8 cellular contexts compared by ENCODE assay signal in the genomic region with DNA sequence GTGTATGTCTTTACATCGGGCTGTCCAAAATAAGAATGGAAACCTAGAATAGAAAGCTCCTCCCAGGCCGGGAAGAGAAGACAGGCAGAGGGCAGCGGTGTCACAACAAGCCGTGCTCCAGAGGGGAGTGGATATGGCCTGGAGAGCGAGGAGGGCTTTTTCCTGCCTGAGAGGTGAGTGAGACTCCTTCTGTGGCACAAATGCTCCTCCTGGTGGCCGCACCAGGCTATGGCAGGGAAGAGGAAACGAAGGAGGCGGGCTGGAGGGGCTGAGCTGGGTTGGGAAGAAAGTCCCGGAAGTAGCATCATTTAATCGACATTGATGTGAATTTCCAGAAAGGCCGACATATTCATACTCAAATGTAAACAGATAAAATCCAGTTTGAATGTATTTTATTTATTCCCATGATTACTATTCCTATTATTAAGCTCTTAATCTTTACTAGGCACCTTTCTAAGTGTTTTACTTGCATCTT. TPM values are rescaled to one million over a fixed set of nuclear protein-coding genes. Genes with fewer than 3 reads are reported as not detected.
DNase-seq lines count a peak whose midpoint lies in the region; ATAC-seq and TF ChIP-seq lines count a peak whose summit lies in the region.

No MANE protein-coding gene starts in this region.

- peaks cover 28% of the 10 kb centered on the region for H3K4me1 Mint-ChIP-seq in activated naive CD8-positive, alpha-beta T cell treated with anti-CD3 and anti-CD28 coated beads, Interleukin-2, amount 50 U/mL, for 24 hours

- peak; percentile 93 for TF ChIP-seq CTCF in GM12874 (IDR thresholded peaks at IDR 0.05; ENCODE audit: insufficient read depth, low read depth, low read length)

- H3K36me3 Mint-ChIP-seq in activated naive CD8-positive, alpha-beta T cell treated with anti-CD3 and anti-CD28 coated beads, Interleukin-2, amount 50 U/mL, for 24 hours (ENCODE audit: low read depth) = no peaks in the 10 kb centered on the region

- peak overlapping the region; percentile 28 for H3K4me3 Mint-ChIP-seq in activated naive CD8-positive, alpha-beta T cell treated with anti-CD3 and anti-CD28 coated beads, Interleukin-2, amount 50 U/mL, for 24 hours

- no peak overlapping the region for H3K27ac Mint-ChIP-seq in activated naive CD8-positive, alpha-beta T cell treated with anti-CD3 and anti-CD28 coated beads, Interleukin-2, amount 50 U/mL, for 24 hours

- no peaks in the 10 kb centered on the region for H3K9me3 Mint-ChIP-seq in activated naive CD8-positive, alpha-beta T cell treated with anti-CD3 and anti-CD28 coated beads, Interleukin-2, amount 50 U/mL, for 24 hours

- peak; percentile 98 for DNase-seq in NCI-H1694 (lab: John Stamatoyannopoulos, UW)
- peak; percentile 51 to 74 (median 63) for DNase-seq in T-helper 1 cell
- peak; percentile 86 for DNase-seq in activated naive CD8-positive, alpha-beta T cell treated with anti-CD3 and anti-CD28 coated beads, Interleukin-2, amount 50 U/mL, for 24 hours
- peak; percentile 79 for DNase-seq in left cardiac atrium
- DNase-seq in retina = peak; percentile 92

- intact Hi-C loops in left cardiac atrium (cut with DNase I) = loop anchor here (1.0 to 2.0 kb wide), 2 partner anchors 61 kb away; no protein-coding TSS in a partner anchor

- H3K27me3 Mint-ChIP-seq in activated naive CD8-positive, alpha-beta T cell treated with anti-CD3 and anti-CD28 coated beads, Interleukin-2, amount 50 U/mL, for 24 hours = peaks cover 57% of the 10 kb centered on the region

- ATAC-seq in activated naive CD8-positive, alpha-beta T cell treated with anti-CD3 and anti-CD28 coated beads, Interleukin-2, amount 50 U/mL, for 24 hours = peak; percentile 79
- peak; percentile 93 for ATAC-seq in left cardiac atrium
- ATAC-seq in GM21529 (IDR thresholded peaks at IDR 0.05; ENCODE audit: unreplicated experiment) = no peak
- no peak for ATAC-seq in GM19463 (IDR thresholded peaks at IDR 0.05; ENCODE audit: unreplicated experiment)

RNA-seq across cellular contexts. Expression of a gene that starts 54.7 kb away (rescaled TPM):
- total RNA-seq in left cardiac atrium = 10 to 100 TPM; 69.0 to 81.7 TPM

Comparison
In these comparisons a context has a peak if more than half of its experiments do, and no peak if none do; other contexts are left out.
1. ATAC-seq: peak in activated naive CD8-positive, alpha-beta T cell treated with anti-CD3 and anti-CD28 coated beads, Interleukin-2, amount 50 U/mL, for 24 hours (single experiment) and left cardiac atrium (2 of 2); none in GM21529 (single experiment) and GM19463 (single experiment).
2. Peak in every context shown above with its lines, with median percentiles within 50 percentile points of each other: DNase-seq.